In genomic region chr16:49620868-49621239, GRCh38 we compare ENCODE assay signal across 8 cellular contexts.
DNase-seq lines count a peak whose midpoint lies in the region; ATAC-seq and TF ChIP-seq lines count a peak whose summit lies in the region.
"Had no signal": no experiment of that assay in that cellular context is flagged by ENCODE, and none has a peak within 500 bp of the region (broad histone marks: within the 10 kb centered on the region; RNA-seq: fewer than 3 reads in every experiment).

No MANE protein-coding gene starts in this region.

- no peaks in the 10 kb centered on the region for H3K4me1 Mint-ChIP-seq in Calu3 (ENCODE audit: low read depth, unreplicated experiment)

- peak overlapping the region; percentile 46 for H3K27ac ChIP-seq in SJSA1
- H3K27ac ChIP-seq in gastroesophageal sphincter, result peak overlapping the region in 3 of 4 donors; percentile 68 to 76 (median 75)
- H3K27ac ChIP-seq in urinary bladder (ENCODE audit: low read depth), result peak overlapping the region; percentile 64

- peaks cover 22% of the 10 kb centered on the region for H3K27me3 Mint-ChIP-seq in Calu3 (ENCODE audit: unreplicated experiment)

- peak in 1 of 2 experiments; percentile 45 for DNase-seq in SJSA1 (ENCODE audit: low read depth in 1 of 2, low spot score in 2 of 2)
- no peak for DNase-seq in omental fat pad (ENCODE audit: low spot score)
- no peak for DNase-seq in NCI-H510A (lab: John Stamatoyannopoulos, UW)
- no peak for DNase-seq in Calu3
- DNase-seq in NCI-H526 (lab: John Stamatoyannopoulos, UW), result no peak
- DNase-seq: effector CD8-positive, alpha-beta T cell had no signal

- H3K4me1 ChIP-seq in SJSA1 (replicated peaks) (peaks cover 30% of the 10 kb centered on the region), gastroesophageal sphincter (peaks cover 0 to 26% (median 12%) of the 10 kb centered on the region in 3 donors), urinary bladder (ENCODE audit: insufficient read depth) (no peaks in the 10 kb centered on the region)

- H3K36me3 ChIP-seq in SJSA1 (no peaks in the 10 kb centered on the region), gastroesophageal sphincter (peaks cover 0 to 5% of the 10 kb centered on the region in 2 donors), urinary bladder (ENCODE audit: insufficient read depth) (no peaks in the 10 kb centered on the region)

- no CpG with 5 or more reads among the region's 6 CpGs for WGBS in gastroesophageal sphincter (ENCODE audit: low coverage in 1 of 2), 2 donors
- WGBS in urinary bladder, result 54% methylated on average over 6 of the region's 6 CpGs

- H3K9me3 Mint-ChIP-seq in Calu3 (ENCODE audit: low read depth, unreplicated experiment), result no peaks in the 10 kb centered on the region

- TF ChIP-seq CTCF in gastroesophageal sphincter (IDR thresholded peaks at IDR 0.05) (no peak), omental fat pad (IDR thresholded peaks at IDR 0.05) (no peak), Calu3 (IDR thresholded peaks at IDR 0.05; ENCODE audit: unreplicated experiment) (no peak)

- H3K4me3 ChIP-seq in SJSA1 (no peak overlapping the region), gastroesophageal sphincter (no peak overlapping the region), urinary bladder (ENCODE audit: low read depth, low read length) (no peak overlapping the region)

- no peak overlapping the region for H3K4me3 Mint-ChIP-seq in Calu3 (ENCODE audit: low read depth, unreplicated experiment)

- ATAC-seq in gastroesophageal sphincter (no peak), omental fat pad (ENCODE audit: low FRiP score) (peak; percentile 24)

- no peak for TF ChIP-seq POLR2A in gastroesophageal sphincter (IDR thresholded peaks at IDR 0.05)

- no peaks in the 10 kb centered on the region for H3K36me3 Mint-ChIP-seq in Calu3 (ENCODE audit: insufficient read depth, unreplicated experiment)

- H3K27me3 ChIP-seq in SJSA1 (replicated peaks), result no peaks in the 10 kb centered on the region
- no peaks in the 10 kb centered on the region for H3K27me3 ChIP-seq in gastroesophageal sphincter

- no peak for TF ChIP-seq EP300 in gastroesophageal sphincter (IDR thresholded peaks at IDR 0.05)

- CTCF ChIA-PET in Calu3 (lab: Charles Lee), result no interaction called here

- BruUV-seq in Calu3 (replicated peaks; lab: Mats Ljungman, UMichigan), result no TSS peak

- H3K9me3 ChIP-seq in SJSA1 (replicated peaks) (no peaks in the 10 kb centered on the region), gastroesophageal sphincter (no peaks in the 10 kb centered on the region)

- intact Hi-C loops in Calu3 (cut with micrococcal nuclease; ENCODE audit: unreplicated experiment), result no loop called here

- no peak overlapping the region for H3K27ac Mint-ChIP-seq in Calu3 (ENCODE audit: unreplicated experiment)
